In genomic region chrX:53081925-53082772, GRCh38 we compare ENCODE assay signal across 1 cellular context.
TF ChIP-seq lines count a peak whose summit lies in the region.

Gene TSPYL2, plus strand, starts transcription at chrX:53082367. Its CDS starts 132 bp downstream, at chrX:53082499.

TF ChIP-seq in HEK293, 187 proteins besides CTCF, POLR2A, EP300 and RAD21 (continued from another document and continues in another):
- TF ChIP-seq ZNF280D (tag by site-specific recombination; IDR thresholded peaks at IDR 0.05) = no peak
- peak; percentile 88 for TF ChIP-seq IKZF3 (tag by site-specific recombination; IDR thresholded peaks at IDR 0.05)
- TF ChIP-seq ZNF155 (tag by site-specific recombination; IDR thresholded peaks at IDR 0.05) = no peak
- TF ChIP-seq MEIS1 (CRISPR knock-in tag; IDR thresholded peaks at IDR 0.05; ENCODE audit: borderline replicate concordance) = no peak
- TF ChIP-seq ZBTB44 (tag by site-specific recombination; IDR thresholded peaks at IDR 0.05) = no peak
- peak; percentile 13; the same call in 1 of the 2 replicates for TF ChIP-seq REST (tag by site-specific recombination; IDR thresholded peaks at IDR 0.05)
- TF ChIP-seq MZF1 (tag by site-specific recombination; IDR thresholded peaks at IDR 0.05; ENCODE audit: borderline replicate concordance) = no peak
- 0 out of 2 replicates have a peak, but pooled peaks have one; percentile 9 for TF ChIP-seq ZBTB8A (tag by site-specific recombination; IDR thresholded peaks at IDR 0.05)
- TF ChIP-seq YY1 (tag by site-specific recombination; IDR thresholded peaks at IDR 0.05) = no peak
- TF ChIP-seq ZNF529 (tag by site-specific recombination; IDR thresholded peaks at IDR 0.05; ENCODE audit: insufficient replicate concordance) = no peak
- TF ChIP-seq ZNF692 (tag by site-specific recombination; IDR thresholded peaks at IDR 0.05) = 0 out of 2 replicates have a peak, but pooled peaks have one; percentile 44
- no peak for TF ChIP-seq ZNF184 (tag by site-specific recombination; IDR thresholded peaks at IDR 0.05)
- TF ChIP-seq ZNF112 (tag by site-specific recombination; IDR thresholded peaks at IDR 0.05) = no peak
- TF ChIP-seq ZNF837 (tag by site-specific recombination; IDR thresholded peaks at IDR 0.05) = 0 out of 2 replicates have a peak, but pooled peaks have one; percentile 40
- TF ChIP-seq ZNF544 (tag by site-specific recombination; IDR thresholded peaks at IDR 0.05) = no peak
- no peak for TF ChIP-seq BCL11B (tag by site-specific recombination; IDR thresholded peaks at IDR 0.05; ENCODE audit: low read depth)
- peak; percentile 32 for TF ChIP-seq ZNF398 (tag by site-specific recombination; IDR thresholded peaks at IDR 0.05)
- TF ChIP-seq HOXD13 (CRISPR knock-in tag; IDR thresholded peaks at IDR 0.05; ENCODE audit: borderline replicate concordance) = no peak
- TF ChIP-seq ZNF521 (tag by site-specific recombination; IDR thresholded peaks at IDR 0.05) = no peak
- TF ChIP-seq ZNF311 (tag by site-specific recombination; IDR thresholded peaks at IDR 0.05; ENCODE audit: borderline replicate concordance) = no peak
- no peak for TF ChIP-seq ZNF707 (tag by site-specific recombination; IDR thresholded peaks at IDR 0.05)
- no peak for TF ChIP-seq ZNF549 (tag by site-specific recombination; IDR thresholded peaks at IDR 0.05)
- TF ChIP-seq ZNF2 (tag by site-specific recombination; IDR thresholded peaks at IDR 0.05) = no peak
- TF ChIP-seq ZNF335 (tag by site-specific recombination; conservative IDR thresholded peaks at IDR 0.05) = no peak; the same call in 1 of the 2 replicates
- TF ChIP-seq ZNF623 (tag by site-specific recombination; IDR thresholded peaks at IDR 0.05) = no peak
- no peak for TF ChIP-seq OVOL3 (tag by site-specific recombination; IDR thresholded peaks at IDR 0.05)
- TF ChIP-seq ZSCAN18 (tag by site-specific recombination; IDR thresholded peaks at IDR 0.05) = no peak
- TF ChIP-seq ZNF510 (tag by site-specific recombination; IDR thresholded peaks at IDR 0.05; ENCODE audit: insufficient replicate concordance) = no peak
- TF ChIP-seq ZSCAN16 (tag by site-specific recombination; IDR thresholded peaks at IDR 0.05) = 0 out of 2 replicates have a peak, but pooled peaks have one; percentile 24
- TF ChIP-seq AEBP2 (tag by site-specific recombination; IDR thresholded peaks at IDR 0.05; ENCODE audit: borderline replicate concordance) = no peak
- TF ChIP-seq ZNF548 (tag by site-specific recombination; IDR thresholded peaks at IDR 0.05) = no peak
- no peak; the same call in 1 of the 2 replicates for TF ChIP-seq HIC1 (tag by site-specific recombination; IDR thresholded peaks at IDR 0.05)
- TF ChIP-seq ZNF202 (tag by site-specific recombination; IDR thresholded peaks at IDR 0.05; ENCODE audit: borderline replicate concordance) = no peak
- TF ChIP-seq ZNF26 (tag by site-specific recombination; IDR thresholded peaks at IDR 0.05) = no peak
- 0 out of 2 replicates have a peak, but pooled peaks have one; percentile 40 for TF ChIP-seq ZNF324 (tag by site-specific recombination; IDR thresholded peaks at IDR 0.05)
- no peak for TF ChIP-seq YY2 (tag by site-specific recombination; IDR thresholded peaks at IDR 0.05)
- no peak for TF ChIP-seq ZNF449 (tag by site-specific recombination; IDR thresholded peaks at IDR 0.05)
